23 cellular contexts compared by ENCODE assay signal in genomic region chr2:30522421-30522820, GRCh38.
"Had no signal": no experiment of that assay in that cellular context is flagged by ENCODE, and none has a peak within 500 bp of the region (broad histone marks: within the 10 kb centered on the region; RNA-seq: fewer than 3 reads in every experiment).

No MANE protein-coding gene starts in this region.

- H3K27me3 Mint-ChIP-seq: effector memory CD8-positive, alpha-beta T cell; naive thymus-derived CD8-positive, alpha-beta T cell; stimulated activated memory B cell treated with anti-CD40 and anti-IgM and Interleukin-4, amounts not matched to agents 10 μg/mL and 1 μg/mL and 100 μg/mL, for 72 hours; type B pancreatic cell had no signal

- H3K4me3 ChIP-seq: coronary artery, gastrocnemius medialis, lower lobe of right lung, ovary, psoas muscle, sigmoid colon, testis, tibial artery had no signal

- DNase-seq: effector memory CD8-positive, alpha-beta T cell; foreskin fibroblast; gastrocnemius medialis; head of caudate nucleus; left ventricle myocardium superior; lower lobe of right lung; naive thymus-derived CD8-positive, alpha-beta T cell; nephron progenitor cell; nucleus accumbens; ovary; posterior cingulate gyrus; psoas muscle; right cardiac atrium; sigmoid colon; stimulated activated CD4-positive, alpha-beta T cell treated with anti-CD3 and anti-CD28 coated beads, Interleukin-2, amount 100 ng/mL, for 24 hours; stimulated activated CD4-positive, alpha-beta T cell treated with anti-CD3 and anti-CD28 coated beads, Interleukin-4, amount 100 ng/mL, for 4 hours; stimulated activated naive CD8-positive, alpha-beta T cell treated with anti-CD3 and anti-CD28 coated beads, Interleukin-15, Interleukin-2, amounts not matched to agents 100 U/mL and 50 U/mL, for 24 hours; substantia nigra; testis; tibial artery had no signal

- H3K27me3 ChIP-seq: gastrocnemius medialis, ovary, sigmoid colon, testis, tibial artery had no signal

- ATAC-seq: effector memory CD8-positive, alpha-beta T cell; gastrocnemius medialis; lower lobe of right lung; naive thymus-derived CD8-positive, alpha-beta T cell; psoas muscle; right cardiac atrium; stimulated activated memory B cell treated with anti-CD40 and anti-IgM and Interleukin-4, amounts not matched to agents 10 μg/mL and 1 μg/mL and 100 μg/mL, for 72 hours; stimulated activated naive CD8-positive, alpha-beta T cell treated with anti-CD3 and anti-CD28 coated beads, Interleukin-15, Interleukin-2, amounts not matched to agents 100 U/mL and 50 U/mL, for 24 hours had no signal

- H3K27ac ChIP-seq: coronary artery, gastrocnemius medialis, lower lobe of right lung, ovary, psoas muscle, sigmoid colon, testis, tibial artery had no signal

- H3K4me1 ChIP-seq: lower lobe of right lung, psoas muscle, testis had no signal

- H3K27ac Mint-ChIP-seq: effector memory CD8-positive, alpha-beta T cell; stimulated activated memory B cell treated with anti-CD40 and anti-IgM and Interleukin-4, amounts not matched to agents 10 μg/mL and 1 μg/mL and 100 μg/mL, for 72 hours; type B pancreatic cell had no signal

- H3K4me3 Mint-ChIP-seq: effector memory CD8-positive, alpha-beta T cell; naive thymus-derived CD8-positive, alpha-beta T cell; nephron progenitor cell; stimulated activated memory B cell treated with anti-CD40 and anti-IgM and Interleukin-4, amounts not matched to agents 10 μg/mL and 1 μg/mL and 100 μg/mL, for 72 hours; type B pancreatic cell had no signal

- H3K36me3 ChIP-seq: gastrocnemius medialis, lower lobe of right lung, ovary had no signal
